Comparison of ENCODE assay signal across 10 cellular contexts in genomic region chr16:11480634-11481033, GRCh38.
"Had no signal": no experiment of that assay in that cellular context is flagged by ENCODE, and none has a peak within 500 bp of the region (broad histone marks: within the 10 kb centered on the region; RNA-seq: fewer than 3 reads in every experiment).

No MANE protein-coding gene starts in this region.

- H3K4me2 ChIP-seq: KMS-11 had no signal

- H2AFZ ChIP-seq: GM23248 had no signal

- H3K27ac ChIP-seq: GM23248, KMS-11 had no signal

- H3K4me3 ChIP-seq: GM23248 had no signal

- H3K9ac ChIP-seq: GM23248, KMS-11 had no signal

- FAIRE-seq: H54, HTR-8/SVneo had no signal

- H3K4me3 Mint-ChIP-seq: H9, HFFc6 had no signal

- H3K4me1 Mint-ChIP-seq: H9 had no signal

- H3K27ac Mint-ChIP-seq: H9, HFFc6 had no signal

- H3K9me3 Mint-ChIP-seq: HFFc6 had no signal

- DNase-seq: GM23248, GOT3, H9, HCEC 1CT, HFFc6, Karpas-422, KBM-7 had no signal
